1 cellular context compared by ENCODE assay signal in the genomic region with DNA sequence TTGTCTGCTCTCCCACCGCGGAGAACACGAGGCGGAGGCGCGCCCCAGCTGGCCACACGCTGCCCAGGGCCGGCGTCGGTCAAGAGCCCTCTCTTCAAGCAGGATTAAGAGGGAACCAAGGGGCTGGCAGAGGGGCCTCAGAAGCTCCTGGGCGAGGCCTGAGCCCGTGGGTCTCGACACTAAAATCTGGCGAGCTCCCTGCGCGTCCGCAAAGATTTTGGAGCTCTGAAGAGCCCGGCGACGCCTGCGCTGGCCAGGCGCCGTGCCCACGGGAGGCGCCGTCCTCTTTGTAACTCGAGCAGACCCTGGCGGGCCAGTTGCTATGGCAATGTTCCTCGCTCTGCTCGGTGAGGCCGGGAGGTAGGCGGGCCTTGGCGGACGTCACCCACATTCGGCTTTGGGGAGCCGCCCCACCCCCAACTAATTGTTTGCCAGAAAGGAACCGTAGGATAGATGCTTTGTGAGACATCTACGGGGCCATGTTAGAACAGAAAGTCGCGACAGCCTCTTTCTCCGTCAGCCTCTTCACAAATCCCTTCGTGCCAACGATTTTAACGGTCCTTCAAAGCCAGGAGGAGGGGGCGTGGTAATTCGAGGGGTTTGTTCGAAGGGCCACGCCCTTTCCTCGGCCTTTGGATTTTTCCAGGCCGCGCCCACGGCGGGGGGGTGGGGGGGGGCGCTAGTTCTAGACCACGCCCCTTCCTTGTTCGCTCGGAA.
A peak's percentile ranks its signal among the peaks of the same experiment; 100 is the strongest.
TF ChIP-seq lines count a peak whose summit lies in the region.

No MANE protein-coding gene starts in this region.

TF ChIP-seq in HEK293, 187 proteins besides CTCF, POLR2A, EP300 and RAD21 (continued from another document):
- TF ChIP-seq, protein P1, sequence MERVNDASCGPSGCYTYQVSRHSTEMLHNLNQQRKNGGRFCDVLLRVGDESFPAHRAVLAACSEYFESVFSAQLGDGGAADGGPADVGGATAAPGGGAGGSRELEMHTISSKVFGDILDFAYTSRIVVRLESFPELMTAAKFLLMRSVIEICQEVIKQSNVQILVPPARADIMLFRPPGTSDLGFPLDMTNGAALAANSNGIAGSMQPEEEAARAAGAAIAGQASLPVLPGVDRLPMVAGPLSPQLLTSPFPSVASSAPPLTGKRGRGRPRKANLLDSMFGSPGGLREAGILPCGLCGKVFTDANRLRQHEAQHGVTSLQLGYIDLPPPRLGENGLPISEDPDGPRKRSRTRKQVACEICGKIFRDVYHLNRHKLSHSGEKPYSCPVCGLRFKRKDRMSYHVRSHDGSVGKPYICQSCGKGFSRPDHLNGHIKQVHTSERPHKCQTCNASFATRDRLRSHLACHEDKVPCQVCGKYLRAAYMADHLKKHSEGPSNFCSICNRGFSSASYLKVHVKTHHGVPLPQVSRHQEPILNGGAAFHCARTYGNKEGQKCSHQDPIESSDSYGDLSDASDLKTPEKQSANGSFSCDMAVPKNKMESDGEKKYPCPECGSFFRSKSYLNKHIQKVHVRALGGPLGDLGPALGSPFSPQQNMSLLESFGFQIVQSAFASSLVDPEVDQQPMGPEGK (tag by site-specific recombination; IDR thresholded peaks at IDR 0.05), result peak; percentile 96; the same call in 1 of the 2 replicates
- TF ChIP-seq MZF1 (tag by site-specific recombination; IDR thresholded peaks at IDR 0.05; ENCODE audit: borderline replicate concordance), result no peak
